In the genomic region with DNA sequence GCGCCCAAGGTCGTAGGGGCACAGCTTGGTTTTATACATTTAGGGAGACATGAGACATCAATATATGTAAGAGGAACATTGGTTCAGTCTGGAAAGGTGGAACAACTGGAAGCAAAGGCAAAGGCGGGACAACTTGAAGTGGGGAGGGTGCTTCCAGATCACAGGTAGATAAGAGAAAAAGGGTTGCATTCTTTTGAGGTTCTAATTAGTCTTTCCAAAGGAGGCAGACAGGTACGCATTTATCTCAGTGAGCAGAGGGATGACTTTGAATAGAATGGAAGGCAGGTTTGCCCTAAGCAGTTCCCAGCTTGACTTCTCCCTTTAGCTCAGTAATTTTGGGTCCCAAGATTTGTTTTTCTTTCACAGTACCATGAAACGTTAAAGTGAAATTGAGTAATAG, we compare ENCODE assay signal across 30 cellular contexts.
"Had no signal": no experiment of that assay in that cellular context is flagged by ENCODE, and none has a peak within 500 bp of the region (broad histone marks: within the 10 kb centered on the region; RNA-seq: fewer than 3 reads in every experiment).

No MANE protein-coding gene starts in this region.

- ATAC-seq: left colon; left ventricle myocardium superior; lower lobe of right lung; mucosa of descending colon; natural killer cell treated with Interleukin-12 subunit alpha and Interleukin-12 subunit beta and Interleukin-15 and Interleukin-18, amount 100 ng/mL, for 72 hours; pancreas; right lobe of liver; stimulated activated naive CD8-positive, alpha-beta T cell treated with anti-CD3 and anti-CD28 coated beads, Interleukin-15, amount 100 ng/mL, for 72 hours had no signal

- H3K9me3 ChIP-seq: esophagus squamous epithelium, lower lobe of right lung, mucosa of descending colon, neutrophil, pancreas, right lobe of liver, suprapubic skin, transverse colon, vagina had no signal

- H3K4me1 Mint-ChIP-seq: immature natural killer cell; naive B cell; neural crest cell; stimulated activated naive CD8-positive, alpha-beta T cell treated with anti-CD3 and anti-CD28 coated beads, Interleukin-15, amount 100 ng/mL, for 72 hours had no signal

- DNase-seq: dermis blood vessel endothelial cell; effector memory CD4-positive, alpha-beta T cell; erythroblast; esophagus squamous epithelium; foreskin melanocyte; glutamatergic neuron; hypothalamus; immature natural killer cell; islet precursor cell; left colon; left ventricle myocardium superior; lower lobe of right lung; mucosa of descending colon; naive B cell; pancreas; right lobe of liver; small intestine; stimulated activated CD4-positive, alpha-beta T cell treated with anti-CD3 and anti-CD28 coated beads, Interleukin-15, amount 100 ng/mL, for 24 hours; stimulated activated CD4-positive, alpha-beta T cell treated with anti-CD3 and anti-CD28 coated beads, Interleukin-2, amount 100 ng/mL, for 48 hours; stimulated activated CD8-positive, alpha-beta memory T cell treated with anti-CD3 and anti-CD28 coated beads, Interleukin-4, amount 100 ng/mL, for 48 hours; stimulated activated naive CD4-positive, alpha-beta T cell; stimulated activated naive CD8-positive, alpha-beta T cell treated with anti-CD3 and anti-CD28 coated beads, Interleukin-15, amount 100 ng/mL, for 72 hours; transverse colon had no signal

- FAIRE-seq: endometrium, small intestine had no signal

- H3K27me3 ChIP-seq: esophagus squamous epithelium, neutrophil, pancreas, right lobe of liver, suprapubic skin, transverse colon, vagina had no signal

- H3K4me1 ChIP-seq: esophagus squamous epithelium, lower lobe of right lung, pancreas, right lobe of liver, suprapubic skin, transverse colon, vagina had no signal

- H3K36me3 Mint-ChIP-seq: immature natural killer cell; naive B cell; natural killer cell treated with Interleukin-12 subunit alpha and Interleukin-12 subunit beta and Interleukin-15 and Interleukin-18, amount 100 ng/mL, for 72 hours had no signal

- H3K9me3 Mint-ChIP-seq: stimulated activated naive CD8-positive, alpha-beta T cell treated with anti-CD3 and anti-CD28 coated beads, Interleukin-15, amount 100 ng/mL, for 72 hours had no signal

- H3K4me3 Mint-ChIP-seq: immature natural killer cell; naive B cell; natural killer cell treated with Interleukin-12 subunit alpha and Interleukin-12 subunit beta and Interleukin-15 and Interleukin-18, amount 100 ng/mL, for 72 hours; neural crest cell; stimulated activated naive CD8-positive, alpha-beta T cell treated with anti-CD3 and anti-CD28 coated beads, Interleukin-15, amount 100 ng/mL, for 72 hours had no signal

- H3K27ac ChIP-seq: coronary artery, esophagus squamous epithelium, lower lobe of right lung, neutrophil, pancreas, right lobe of liver, suprapubic skin, transverse colon, vagina had no signal

- H3K27me3 Mint-ChIP-seq: naive B cell; natural killer cell treated with Interleukin-12 subunit alpha and Interleukin-12 subunit beta and Interleukin-15 and Interleukin-18, amount 100 ng/mL, for 72 hours; stimulated activated naive CD8-positive, alpha-beta T cell treated with anti-CD3 and anti-CD28 coated beads, Interleukin-15, amount 100 ng/mL, for 72 hours had no signal

- H3K36me3 ChIP-seq: esophagus squamous epithelium, lower lobe of right lung, neutrophil, pancreas, right lobe of liver, suprapubic skin, transverse colon, vagina had no signal

- H3K4me3 ChIP-seq: coronary artery, esophagus squamous epithelium, lower lobe of right lung, mucosa of descending colon, pancreas, right lobe of liver, suprapubic skin, transverse colon, vagina had no signal

- H3K27ac Mint-ChIP-seq: immature natural killer cell; naive B cell; natural killer cell treated with Interleukin-12 subunit alpha and Interleukin-12 subunit beta and Interleukin-15 and Interleukin-18, amount 100 ng/mL, for 72 hours; stimulated activated naive CD8-positive, alpha-beta T cell treated with anti-CD3 and anti-CD28 coated beads, Interleukin-15, amount 100 ng/mL, for 72 hours had no signal
